ENCODE assay signal across 18 cellular contexts in the genomic region with DNA sequence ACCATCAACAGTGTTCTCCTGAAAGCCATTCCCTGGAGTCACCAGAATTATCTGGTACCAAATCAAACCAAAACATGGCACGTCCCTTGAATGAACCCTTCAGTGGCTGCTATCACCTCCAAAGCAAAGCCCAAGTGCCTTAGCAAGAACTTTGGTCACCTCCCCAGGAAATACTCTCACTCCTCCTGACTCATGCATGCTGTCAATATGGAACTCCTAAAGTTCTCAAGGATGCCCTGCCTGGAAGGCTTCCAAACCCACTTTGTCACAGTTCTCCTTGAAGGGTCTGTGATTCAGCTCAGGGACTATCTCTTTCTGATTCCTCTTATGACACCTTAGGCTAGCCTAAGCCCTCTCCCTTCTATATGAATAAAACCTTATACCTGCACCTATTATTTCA.
DNase-seq lines count a peak whose midpoint lies in the region; ATAC-seq, FAIRE-seq and TF ChIP-seq lines count a peak whose summit lies in the region.
"Had no signal": no experiment of that assay in that cellular context is flagged by ENCODE, and none has a peak within 500 bp of the region (broad histone marks: within the 10 kb centered on the region; RNA-seq: fewer than 3 reads in every experiment).

No MANE protein-coding gene starts in this region.

- H3K36me3 Mint-ChIP-seq in stimulated activated memory B cell treated with anti-CD40 and anti-IgM and Interleukin-4, amounts not matched to agents 10 μg/mL and 1 μg/mL and 100 μg/mL, for 72 hours = peaks cover 7% of the 10 kb centered on the region
- peaks cover 8% of the 10 kb centered on the region for H3K36me3 Mint-ChIP-seq in activated T-helper 2 cell treated with anti-CD3 and anti-CD28 coated beads, Interferon-gamma antibody, Interleukin-2, Interleukin-4, amounts not matched to agents 10 μg/mL and 5 μg/mL and 100 μg/mL, durations not matched to agents 14 hours and 24 hours and 36 hours (ENCODE audit: low read depth)
- H3K36me3 Mint-ChIP-seq: CD4-positive, CD25-positive, alpha-beta regulatory T cell had no signal

- peak; percentile 27 for DNase-seq in stimulated activated CD4-positive, alpha-beta T cell treated with anti-CD3 and anti-CD28 coated beads, Interleukin-1b, Interleukin-23, amount 100 ng/mL, for 48 hours
- DNase-seq in stimulated activated CD4-positive, alpha-beta T cell treated with anti-CD3 and anti-CD28 coated beads, Interleukin-2, amount 100 ng/mL, for 48 hours = no peak
- DNase-seq in M059J (ENCODE audit: low read depth) = peak; percentile 96
- DNase-seq in bronchial epithelial cell (ENCODE audit: low read depth) = peak; percentile 70
- no peak for DNase-seq in activated T-helper 2 cell treated with anti-CD3 and anti-CD28 coated beads, Interferon-gamma antibody, Interleukin-2, Interleukin-4, amounts not matched to agents 10 μg/mL and 5 μg/mL and 100 μg/mL, durations not matched to agents 14 hours and 24 hours and 36 hours (ENCODE audit: low spot score)
- DNase-seq in activated CD8-positive, alpha-beta memory T cell treated with anti-CD3 and anti-CD28 coated beads for 24 hours = no peak
- DNase-seq: AML-193; Calu3; CD4-positive, CD25-positive, alpha-beta regulatory T cell; DMS79 treated with DMSO at 0.1 percent for 48 hours; GOT3; NCI-H1092; NCI-H1694; NCI-H446; SHP77 had no signal

- FAIRE-seq in bronchial epithelial cell (lab: Jason Lieb, UNC) = no peak

- H3K27me3 Mint-ChIP-seq in stimulated activated memory B cell treated with anti-CD40 and anti-IgM and Interleukin-4, amounts not matched to agents 10 μg/mL and 1 μg/mL and 100 μg/mL, for 72 hours = no peaks in the 10 kb centered on the region
- no peaks in the 10 kb centered on the region for H3K27me3 Mint-ChIP-seq in activated T-helper 2 cell treated with anti-CD3 and anti-CD28 coated beads, Interferon-gamma antibody, Interleukin-2, Interleukin-4, amounts not matched to agents 10 μg/mL and 5 μg/mL and 100 μg/mL, durations not matched to agents 14 hours and 24 hours and 36 hours (ENCODE audit: low read depth)

- no peaks in the 10 kb centered on the region for H3K36me3 ChIP-seq in bronchial epithelial cell (ENCODE audit: control insufficient read depth, insufficient read depth, low read length)

- intact Hi-C loops in activated T-helper 2 cell treated with anti-CD3 and anti-CD28 coated beads, Interferon-gamma antibody, Interleukin-2, Interleukin-4, amounts not matched to agents 10 μg/mL and 5 μg/mL and 100 μg/mL, durations not matched to agents 14 hours and 24 hours and 36 hours (cut with micrococcal nuclease) = no loop called here

- no peak overlapping the region for H3K4me3 Mint-ChIP-seq in stimulated activated memory B cell treated with anti-CD40 and anti-IgM and Interleukin-4, amounts not matched to agents 10 μg/mL and 1 μg/mL and 100 μg/mL, for 72 hours
- no peak overlapping the region for H3K4me3 Mint-ChIP-seq in activated T-helper 2 cell treated with anti-CD3 and anti-CD28 coated beads, Interferon-gamma antibody, Interleukin-2, Interleukin-4, amounts not matched to agents 10 μg/mL and 5 μg/mL and 100 μg/mL, durations not matched to agents 14 hours and 24 hours and 36 hours (ENCODE audit: low read depth)
- H3K4me3 Mint-ChIP-seq: CD4-positive, CD25-positive, alpha-beta regulatory T cell had no signal

- H3K27me3 ChIP-seq in bronchial epithelial cell (ENCODE audit: control insufficient read depth, insufficient read depth, low read length) = no peaks in the 10 kb centered on the region

- peaks cover 41% of the 10 kb centered on the region for H3K4me1 Mint-ChIP-seq in stimulated activated memory B cell treated with anti-CD40 and anti-IgM and Interleukin-4, amounts not matched to agents 10 μg/mL and 1 μg/mL and 100 μg/mL, for 72 hours
- peaks cover 34% of the 10 kb centered on the region for H3K4me1 Mint-ChIP-seq in activated T-helper 2 cell treated with anti-CD3 and anti-CD28 coated beads, Interferon-gamma antibody, Interleukin-2, Interleukin-4, amounts not matched to agents 10 μg/mL and 5 μg/mL and 100 μg/mL, durations not matched to agents 14 hours and 24 hours and 36 hours (ENCODE audit: low read depth)
- H3K4me1 Mint-ChIP-seq: CD4-positive, CD25-positive, alpha-beta regulatory T cell had no signal

- peak overlapping the region; percentile 35 for H3K27ac Mint-ChIP-seq in stimulated activated memory B cell treated with anti-CD40 and anti-IgM and Interleukin-4, amounts not matched to agents 10 μg/mL and 1 μg/mL and 100 μg/mL, for 72 hours
- H3K27ac Mint-ChIP-seq in activated T-helper 2 cell treated with anti-CD3 and anti-CD28 coated beads, Interferon-gamma antibody, Interleukin-2, Interleukin-4, amounts not matched to agents 10 μg/mL and 5 μg/mL and 100 μg/mL, durations not matched to agents 14 hours and 24 hours and 36 hours = no peak overlapping the region

- no peak overlapping the region for H3K4me3 ChIP-seq in bronchial epithelial cell (ENCODE audit: low read depth, low read length)

- no peak for TF ChIP-seq CTCF in bronchial epithelial cell (IDR thresholded peaks at IDR 0.05; ENCODE audit: insufficient read depth, low read length, severe bottlenecking)

- ATAC-seq in stimulated activated memory B cell treated with anti-CD40 and anti-IgM and Interleukin-4, amounts not matched to agents 10 μg/mL and 1 μg/mL and 100 μg/mL, for 72 hours = no peak
- ATAC-seq in HG02852 (IDR thresholded peaks at IDR 0.05; ENCODE audit: unreplicated experiment) = no peak
- ATAC-seq: Panc1 had no signal

- H3K9me3 Mint-ChIP-seq in stimulated activated memory B cell treated with anti-CD40 and anti-IgM and Interleukin-4, amounts not matched to agents 10 μg/mL and 1 μg/mL and 100 μg/mL, for 72 hours = peaks cover 18% of the 10 kb centered on the region
- H3K9me3 Mint-ChIP-seq in activated T-helper 2 cell treated with anti-CD3 and anti-CD28 coated beads, Interferon-gamma antibody, Interleukin-2, Interleukin-4, amounts not matched to agents 10 μg/mL and 5 μg/mL and 100 μg/mL, durations not matched to agents 14 hours and 24 hours and 36 hours = peaks cover 35% of the 10 kb centered on the region

Comparison
In these comparisons a context has a peak if more than half of its experiments do, and no peak if none do; other contexts are left out.
1. DNase-seq: peak in stimulated activated CD4-positive, alpha-beta T cell treated with anti-CD3 and anti-CD28 coated beads, Interleukin-1b, Interleukin-23, amount 100 ng/mL, for 48 hours (single experiment), M059J (single experiment) and bronchial epithelial cell (single experiment); none in stimulated activated CD4-positive, alpha-beta T cell treated with anti-CD3 and anti-CD28 coated beads, Interleukin-2, amount 100 ng/mL, for 48 hours (0 of 2), activated T-helper 2 cell treated with anti-CD3 and anti-CD28 coated beads, Interferon-gamma antibody, Interleukin-2, Interleukin-4, amounts not matched to agents 10 μg/mL and 5 μg/mL and 100 μg/mL, durations not matched to agents 14 hours and 24 hours and 36 hours (single experiment) and activated CD8-positive, alpha-beta memory T cell treated with anti-CD3 and anti-CD28 coated beads for 24 hours (single experiment).